8 cellular contexts compared by ENCODE assay signal in the genomic region with DNA sequence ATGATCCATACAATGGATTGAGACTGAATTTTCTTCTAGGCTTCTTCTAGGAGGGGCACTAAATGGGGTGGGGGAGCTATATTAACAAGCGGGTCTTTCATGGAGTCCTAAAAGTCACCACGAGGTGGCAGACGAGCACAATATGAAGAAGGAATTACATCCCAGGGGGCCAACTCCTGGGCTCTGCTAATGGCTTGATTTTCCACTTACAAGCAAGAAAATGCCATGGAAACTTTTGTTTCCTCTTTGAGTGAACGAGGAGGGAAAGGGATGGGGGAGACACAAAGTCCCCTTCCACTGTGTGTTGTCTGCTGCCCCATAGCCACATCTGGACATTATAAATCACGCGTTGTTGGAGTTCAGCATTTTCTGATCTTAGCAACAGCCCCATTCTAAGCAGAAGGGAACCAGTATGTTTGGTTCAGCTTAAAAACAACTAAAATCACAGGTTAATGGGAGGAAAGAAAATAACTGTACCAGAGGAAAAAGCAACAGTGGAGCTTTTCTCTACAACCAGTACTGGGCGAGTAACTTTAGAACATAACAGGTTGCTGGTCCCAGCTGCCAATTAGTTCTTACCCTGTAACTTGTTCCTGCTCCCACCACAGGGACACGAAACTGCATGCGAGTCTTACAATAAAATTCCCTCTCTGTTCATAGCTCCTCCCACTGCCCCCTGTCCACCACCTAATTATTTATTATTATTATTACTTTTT.
DNase-seq lines count a peak whose midpoint lies in the region; ATAC-seq and TF ChIP-seq lines count a peak whose summit lies in the region.

No MANE protein-coding gene starts in this region.

- CTCF ChIA-PET in HEK293T (lab: Yijun Ruan, JAX) = interaction anchor here (0.6 to 1.6 kb wide), 12 partner anchors 9 to 1665 kb away, joined by 3 to 5 read pairs (median 3); no protein-coding TSS in a partner anchor

- no peak overlapping the region for H3K4me3 ChIP-seq in WI38 (ENCODE audit: low read depth, low read length)

- TF ChIP-seq CTCF in WI38 (IDR thresholded peaks at IDR 0.05; ENCODE audit: low read depth, low read length) = peak; percentile 67

- peak; percentile 46 for DNase-seq in DMS79 treated with DMSO at 0.1 percent for 48 hours (lab: John Stamatoyannopoulos, UW)
- DNase-seq in HEK293T (ENCODE audit: extremely low spot score) = peak; percentile 66
- DNase-seq in NCI-H1930 (lab: John Stamatoyannopoulos, UW) = peak; percentile 53 to 66
- peak; percentile 7 for DNase-seq in effector CD8-positive, alpha-beta T cell (lab: John Stamatoyannopoulos, UW)
- DNase-seq in medulla oblongata (ENCODE audit: extremely low spot score) = peak; percentile 93
- peak; percentile 55 for DNase-seq in stimulated activated naive CD8-positive, alpha-beta T cell treated with anti-CD3 and anti-CD28 coated beads, Interleukin-15, Interleukin-2, amounts not matched to agents 100 U/mL and 50 U/mL, for 24 hours
- no peak for DNase-seq in NCI-H2029 (lab: John Stamatoyannopoulos, UW)

- POLR2A ChIA-PET in HEK293T (lab: Yijun Ruan, JAX) = no interaction called here

- ATAC-seq in stimulated activated naive CD8-positive, alpha-beta T cell treated with anti-CD3 and anti-CD28 coated beads, Interleukin-15, Interleukin-2, amounts not matched to agents 100 U/mL and 50 U/mL, for 24 hours = peak; percentile 47

TF ChIP-seq in HEK293T, 16 proteins besides CTCF, POLR2A, EP300 and RAD21:
- no peak for TF ChIP-seq ARNT (IDR thresholded peaks at IDR 0.05)
- TF ChIP-seq L3MBTL2 (conservative IDR thresholded peaks at IDR 0.05) = no peak
- no peak for TF ChIP-seq CTBP1 (IDR thresholded peaks at IDR 0.05; ENCODE audit: borderline replicate concordance)
- TF ChIP-seq LEF1 (IDR thresholded peaks at IDR 0.05; ENCODE audit: borderline replicate concordance) = no peak
- TF ChIP-seq ZNF384 (IDR thresholded peaks at IDR 0.05) = no peak
- no peak for TF ChIP-seq FOXA1 (IDR thresholded peaks at IDR 0.05)
- no peak for TF ChIP-seq HDGF (IDR thresholded peaks at IDR 0.05; ENCODE audit: borderline replicate concordance)
- no peak for TF ChIP-seq FOXM1 (IDR thresholded peaks at IDR 0.05; ENCODE audit: borderline replicate concordance)
- TF ChIP-seq, protein P1, sequence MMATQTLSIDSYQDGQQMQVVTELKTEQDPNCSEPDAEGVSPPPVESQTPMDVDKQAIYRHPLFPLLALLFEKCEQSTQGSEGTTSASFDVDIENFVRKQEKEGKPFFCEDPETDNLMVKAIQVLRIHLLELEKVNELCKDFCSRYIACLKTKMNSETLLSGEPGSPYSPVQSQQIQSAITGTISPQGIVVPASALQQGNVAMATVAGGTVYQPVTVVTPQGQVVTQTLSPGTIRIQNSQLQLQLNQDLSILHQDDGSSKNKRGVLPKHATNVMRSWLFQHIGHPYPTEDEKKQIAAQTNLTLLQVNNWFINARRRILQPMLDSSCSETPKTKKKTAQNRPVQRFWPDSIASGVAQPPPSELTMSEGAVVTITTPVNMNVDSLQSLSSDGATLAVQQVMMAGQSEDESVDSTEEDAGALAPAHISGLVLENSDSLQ (IDR thresholded peaks at IDR 0.05) = no peak
- TF ChIP-seq SUZ12 (IDR thresholded peaks at IDR 0.05) = no peak
- TF ChIP-seq SP1 (IDR thresholded peaks at IDR 0.05) = no peak
- no peak for TF ChIP-seq NFRKB (IDR thresholded peaks at IDR 0.05)
- TF ChIP-seq BHLHE40 (IDR thresholded peaks at IDR 0.05; ENCODE audit: borderline replicate concordance) = no peak
- no peak for TF ChIP-seq FOXK2 (IDR thresholded peaks at IDR 0.05)
- no peak for TF ChIP-seq ELF4 (IDR thresholded peaks at IDR 0.05)
- no peak for TF ChIP-seq TARDBP (IDR thresholded peaks at IDR 0.05)
TF ChIP-seq in HEK293T: peak in this region for 0.
